1 cellular context compared by ENCODE assay signal in genomic region chr2:10142640-10142965, GRCh38.
TF ChIP-seq lines count a peak whose summit lies in the region.

No MANE protein-coding gene starts in this region.

TF ChIP-seq in WTC11, 78 proteins besides CTCF, POLR2A, EP300 and RAD21 (continued from another document):
- no peak for TF ChIP-seq ZNF532 (CRISPR knock-in tag; IDR thresholded peaks at IDR 0.05; ENCODE audit: borderline replicate concordance)
- TF ChIP-seq, protein P1, sequence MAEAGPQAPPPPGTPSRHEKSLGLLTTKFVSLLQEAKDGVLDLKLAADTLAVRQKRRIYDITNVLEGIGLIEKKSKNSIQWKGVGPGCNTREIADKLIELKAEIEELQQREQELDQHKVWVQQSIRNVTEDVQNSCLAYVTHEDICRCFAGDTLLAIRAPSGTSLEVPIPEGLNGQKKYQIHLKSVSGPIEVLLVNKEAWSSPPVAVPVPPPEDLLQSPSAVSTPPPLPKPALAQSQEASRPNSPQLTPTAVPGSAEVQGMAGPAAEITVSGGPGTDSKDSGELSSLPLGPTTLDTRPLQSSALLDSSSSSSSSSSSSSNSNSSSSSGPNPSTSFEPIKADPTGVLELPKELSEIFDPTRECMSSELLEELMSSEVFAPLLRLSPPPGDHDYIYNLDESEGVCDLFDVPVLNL (CRISPR knock-in tag; IDR thresholded peaks at IDR 0.05; ENCODE audit: borderline replicate concordance, low read depth) = no peak
- TF ChIP-seq MXD4 (CRISPR knock-in tag; IDR thresholded peaks at IDR 0.05; ENCODE audit: borderline replicate concordance) = no peak
- TF ChIP-seq ZNF263 (CRISPR knock-in tag; IDR thresholded peaks at IDR 0.05; ENCODE audit: low read depth) = no peak
- TF ChIP-seq KAT7 (CRISPR knock-in tag; IDR thresholded peaks at IDR 0.05; ENCODE audit: borderline replicate concordance) = no peak
- no peak for TF ChIP-seq ATF2 (CRISPR knock-in tag; IDR thresholded peaks at IDR 0.05; ENCODE audit: borderline replicate concordance, low read depth)
- no peak for TF ChIP-seq JAZF1 (CRISPR knock-in tag; IDR thresholded peaks at IDR 0.05)
- TF ChIP-seq FOXP4 (CRISPR knock-in tag; IDR thresholded peaks at IDR 0.05) = no peak
- TF ChIP-seq NR1H2 (CRISPR knock-in tag; IDR thresholded peaks at IDR 0.05) = no peak
- TF ChIP-seq, protein P2, sequence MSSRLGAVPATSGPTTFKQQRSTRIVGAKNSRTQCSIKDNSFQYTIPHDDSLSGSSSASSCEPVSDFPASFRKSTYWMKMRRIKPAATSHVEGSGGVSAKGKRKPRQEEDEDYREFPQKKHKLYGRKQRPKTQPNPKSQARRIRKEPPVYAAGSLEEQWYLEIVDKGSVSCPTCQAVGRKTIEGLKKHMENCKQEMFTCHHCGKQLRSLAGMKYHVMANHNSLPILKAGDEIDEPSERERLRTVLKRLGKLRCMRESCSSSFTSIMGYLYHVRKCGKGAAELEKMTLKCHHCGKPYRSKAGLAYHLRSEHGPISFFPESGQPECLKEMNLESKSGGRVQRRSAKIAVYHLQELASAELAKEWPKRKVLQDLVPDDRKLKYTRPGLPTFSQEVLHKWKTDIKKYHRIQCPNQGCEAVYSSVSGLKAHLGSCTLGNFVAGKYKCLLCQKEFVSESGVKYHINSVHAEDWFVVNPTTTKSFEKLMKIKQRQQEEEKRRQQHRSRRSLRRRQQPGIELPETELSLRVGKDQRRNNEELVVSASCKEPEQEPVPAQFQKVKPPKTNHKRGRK (CRISPR knock-in tag; IDR thresholded peaks at IDR 0.05; ENCODE audit: borderline replicate concordance) = no peak
- no peak for TF ChIP-seq SMAD3 (CRISPR knock-in tag; IDR thresholded peaks at IDR 0.05; ENCODE audit: borderline replicate concordance)
- TF ChIP-seq ZNF671 (CRISPR knock-in tag; IDR thresholded peaks at IDR 0.05) = no peak
- no peak for TF ChIP-seq ZNF425 (CRISPR knock-in tag; conservative IDR thresholded peaks at IDR 0.05)
- TF ChIP-seq IRF1 (CRISPR knock-in tag; IDR thresholded peaks at IDR 0.05) = no peak
